Comparison of ENCODE assay signal across 8 cellular contexts in genomic region chr19:49331616-49332055, GRCh38. TPM values are rescaled to one million over a fixed set of nuclear protein-coding genes. Genes with fewer than 3 reads are reported as not detected.
DNase-seq lines count a peak whose midpoint lies in the region; ATAC-seq and TF ChIP-seq lines count a peak whose summit lies in the region.

No MANE protein-coding gene starts in this region.

- H3K4me1 Mint-ChIP-seq in CD14-positive monocyte: peaks cover 53% of the 10 kb centered on the region

- no peaks in the 10 kb centered on the region for H3K9me3 Mint-ChIP-seq in CD14-positive monocyte

- H3K4me1 ChIP-seq in body of pancreas: no peaks in the 10 kb centered on the region
- peaks cover 0 to 30% (median 0%) of the 10 kb centered on the region in 4 donors for H3K4me1 ChIP-seq in stomach

- H3K36me3 ChIP-seq in body of pancreas (replicated peaks in 1 of 2; ENCODE audit: insufficient read depth in 1 of 2, low read depth in 2 of 2) (no peaks in the 10 kb centered on the region), stomach (peaks cover 0 to 27% (median 11%) of the 10 kb centered on the region in 4 donors)

- 61 to 72% methylated on average over 2 of the region's 2 CpGs for WGBS in body of pancreas, 2 donors
- 51 to 65% (median 57%) methylated on average over 2 of the region's 2 CpGs for WGBS in stomach, 5 donors

- H3K4me3 Mint-ChIP-seq in CD14-positive monocyte: no peak overlapping the region

- H3K27ac ChIP-seq in body of pancreas (no peak overlapping the region), stomach (no peak overlapping the region)

- H3K27me3 ChIP-seq in body of pancreas (no peaks in the 10 kb centered on the region), stomach (no peaks in the 10 kb centered on the region)

- TF ChIP-seq CTCF in CD14-positive monocyte (IDR thresholded peaks at IDR 0.05): no peak
- TF ChIP-seq CTCF in body of pancreas (IDR thresholded peaks at IDR 0.05): no peak
- TF ChIP-seq CTCF in stomach (IDR thresholded peaks at IDR 0.05): no peak

- intact Hi-C loops in CD14-positive monocyte (cut with micrococcal nuclease): no loop called here
- intact Hi-C loops in body of pancreas (cut with DNase I): no loop called here
- intact Hi-C loops in left colon (cut with DNase I, micrococcal nuclease): no loop called here
- intact Hi-C loops in stomach (cut with DNase I; ENCODE audit: low total_unique reads): no loop called here

- peaks cover 7 to 16% of the 10 kb centered on the region in 2 donors for H3K36me3 Mint-ChIP-seq in CD14-positive monocyte

- H3K4me3 ChIP-seq in body of pancreas (no peak overlapping the region), stomach (no peak overlapping the region)

- peak overlapping the region in 6 of 7 donors; percentile 45 to 80 (median 67) for H3K27ac Mint-ChIP-seq in CD14-positive monocyte

- TF ChIP-seq POLR2A in body of pancreas (IDR thresholded peaks at IDR 0.05) (no peak), stomach (IDR thresholded peaks at IDR 0.05) (no peak)

- DNase-seq in CD14-positive monocyte (ENCODE audit: low spot score): peak; percentile 75
- peak; percentile 24 for DNase-seq in KG1 (lab: John Stamatoyannopoulos, UW)
- DNase-seq in T-helper 2 cell: peak in 4 of 5 experiments; percentile 42 to 88 (median 48)
- peak; percentile 26 to 51 (median 40) for DNase-seq in body of pancreas
- DNase-seq in left colon: peak in 1 of 2 donors; percentile 29
- peak; percentile 34 for DNase-seq in stomach

- H3K9me3 ChIP-seq in body of pancreas (no peaks in the 10 kb centered on the region), stomach (no peaks in the 10 kb centered on the region)

- TF ChIP-seq EP300 in stomach (IDR thresholded peaks at IDR 0.05): no peak

- H3K27me3 Mint-ChIP-seq in CD14-positive monocyte (ENCODE audit: low read depth in 3 of 3): peaks cover 0 to 3% (median 0%) of the 10 kb centered on the region in 3 donors

- ATAC-seq in GM19452 (IDR thresholded peaks at IDR 0.05; ENCODE audit: unreplicated experiment) (peak; percentile 42), body of pancreas (peak; percentile 82), left colon (peak; percentile 84), HG03039 (IDR thresholded peaks at IDR 0.05; ENCODE audit: unreplicated experiment) (no peak)

RNA-seq across cellular contexts. Expression of gene CD37, which starts 3.6 kb away (rescaled TPM):
- polyA plus RNA-seq in CD14-positive monocyte (100 to 1,000 TPM; 147 to 194 TPM), stomach (10 to 100 TPM in 1 of 3 donors, 1 to 10 TPM in 2; 5.9 to 18.5 (median 6.7) TPM)
- total RNA-seq in body of pancreas (1 to 10 TPM; 4.0 to 6.2 TPM), left colon (1 to 10 TPM; 5.6 to 9.6 TPM), stomach (10 to 100 TPM in 1 of 5 donors, 1 to 10 TPM in 2, not detected in 2; 2.2 to 30.3 (median 5.1) TPM)

RNA-seq across cellular contexts. Expression of gene SLC6A16, which starts 6.6 kb away (rescaled TPM):
- polyA plus RNA-seq in CD14-positive monocyte (under 1 TPM; 0.21 to 0.55 TPM), stomach (1 to 10 TPM in 2 of 3 donors, under 1 TPM in 1; 0.44 to 2.5 (median 1.2) TPM)
- total RNA-seq in body of pancreas (1 to 10 TPM in 1 of 2 donors, under 1 TPM in 1; 0.99 to 1.6 TPM), left colon (under 1 TPM; 0.43 to 0.50 TPM), stomach (1 to 10 TPM in 1 of 5 donors, under 1 TPM in 1, not detected in 3; 0.92 to 5.4 TPM)

RNA-seq across cellular contexts. Expression of gene TEAD2, which starts 30.6 kb away (rescaled TPM):
- polyA plus RNA-seq in CD14-positive monocyte: not detected
- total RNA-seq in body of pancreas: 10 to 100 TPM; 12.2 to 15.2 TPM
- 10 to 100 TPM; 11.8 to 18.0 TPM for total RNA-seq in left colon
- 10 to 100 TPM in 4 of 5 donors, 1 to 10 TPM in 1; 4.3 to 42.0 (median 17.8) TPM for total RNA-seq in stomach
- 10 to 100 TPM; 21.8 to 35.4 (median 26.6) TPM for polyA plus RNA-seq in stomach

RNA-seq across cellular contexts. Expression of gene DKKL1, which starts 32.0 kb away (rescaled TPM):
- not detected for polyA plus RNA-seq in CD14-positive monocyte
- not detected for total RNA-seq in body of pancreas
- total RNA-seq in left colon: not detected
- total RNA-seq in stomach: not detected
- polyA plus RNA-seq in stomach: under 1 TPM in 1 of 3 donors, not detected in 2; 0.35 TPM

RNA-seq across cellular contexts. Expression of gene KASH5, which starts 56.4 kb away (rescaled TPM):
- polyA plus RNA-seq in CD14-positive monocyte (not detected), stomach (under 1 TPM in 1 of 3 donors, not detected in 2; 0.20 TPM)
- total RNA-seq in body of pancreas (1 to 10 TPM in 1 of 2 donors, under 1 TPM in 1; 0.66 to 2.6 TPM), left colon (not detected), stomach (under 1 TPM in 1 of 5 donors, not detected in 4; 0.37 TPM)
